ENCODE assay signal across 19 cellular contexts in the genomic region with DNA sequence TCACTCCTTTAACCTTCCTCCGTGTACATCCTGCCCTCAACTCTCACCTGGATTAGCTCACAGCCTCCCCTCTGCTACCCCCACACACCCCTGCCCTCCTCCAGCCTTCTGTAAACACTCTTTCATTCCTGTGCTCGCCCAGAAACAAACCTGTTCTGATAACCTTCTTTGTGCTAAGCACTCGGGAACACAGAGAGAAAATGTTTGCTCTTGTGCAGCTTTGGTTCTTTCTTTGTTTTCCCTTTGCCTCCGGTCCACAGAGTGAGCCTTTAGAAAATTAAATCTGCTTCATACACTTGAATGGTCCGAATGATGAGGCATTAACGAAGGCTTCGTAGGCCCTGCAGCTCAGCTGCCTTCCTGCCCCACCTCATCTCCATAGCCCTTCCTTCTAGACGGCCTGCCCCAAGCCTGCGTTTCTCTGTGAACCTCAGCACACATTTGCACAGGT. TPM values are rescaled to one million over a fixed set of nuclear protein-coding genes. Genes with fewer than 3 reads are reported as not detected.
DNase-seq lines count a peak whose midpoint lies in the region; ATAC-seq and TF ChIP-seq lines count a peak whose summit lies in the region.
"Had no signal": no experiment of that assay in that cellular context is flagged by ENCODE, and none has a peak within 500 bp of the region (broad histone marks: within the 10 kb centered on the region; RNA-seq: fewer than 3 reads in every experiment).

No MANE protein-coding gene starts in this region.

- H3K36me3 ChIP-seq in mammary epithelial cell (ENCODE audit: insufficient read depth, low read length) (no peaks in the 10 kb centered on the region), colonic mucosa (no peaks in the 10 kb centered on the region), mucosa of stomach (ENCODE audit: control insufficient read depth, insufficient read depth, low read length) (no peaks in the 10 kb centered on the region)
- H3K36me3 ChIP-seq: adrenal gland, uterus had no signal

- no peaks in the 10 kb centered on the region for H3K4me1 Mint-ChIP-seq in MCF 10A (ENCODE audit: insufficient read depth, unreplicated experiment)

- H3K4me1 ChIP-seq in mammary epithelial cell (ENCODE audit: insufficient read depth, low read length) = no peaks in the 10 kb centered on the region
- H3K4me1 ChIP-seq in colonic mucosa = no peaks in the 10 kb centered on the region
- peaks cover 41% of the 10 kb centered on the region for H3K4me1 ChIP-seq in mucosa of stomach (ENCODE audit: control insufficient read depth, insufficient read depth, low read length)
- H3K4me1 ChIP-seq: adrenal gland, uterus had no signal

- H3K9ac ChIP-seq in mammary epithelial cell (ENCODE audit: insufficient read depth, low read length) (no peak overlapping the region), colonic mucosa (ENCODE audit: low read depth in 2 of 2, low read length in 2 of 2) (peak overlapping the region in 1 of 2 donors; percentile 40), mucosa of stomach (ENCODE audit: low read length) (peak overlapping the region; percentile 71)
- H3K9ac ChIP-seq: GM23248, SK-N-SH had no signal

- POLR2A ChIA-PET in MCF 10A (lab: Yijun Ruan, JAX) = no interaction called here

- CTCF ChIA-PET in mammary epithelial cell (lab: Charles Lee; ENCODE audit: low non-redundant PET) = no interaction called here
- CTCF ChIA-PET in MCF 10A (lab: Yijun Ruan, JAX) = interaction anchor here (0.6 to 3.1 kb wide), 4 partner anchors 9 to 169 kb away, joined by 3 to 12 read pairs (median 3); no protein-coding TSS in a partner anchor

- H4K20me1 ChIP-seq in mammary epithelial cell (ENCODE audit: insufficient read depth, low read length) = no peaks in the 10 kb centered on the region

- peaks cover 12% of the 10 kb centered on the region for H3K9me3 Mint-ChIP-seq in MCF 10A (ENCODE audit: unreplicated experiment)

- no peak overlapping the region for H3K4me2 ChIP-seq in mammary epithelial cell (ENCODE audit: insufficient read depth, low read depth, low read length)
- H3K4me2 ChIP-seq: SK-N-SH had no signal

- peak overlapping the region; percentile 67 for H2AFZ ChIP-seq in mammary epithelial cell (ENCODE audit: low read depth, low read length)
- H2AFZ ChIP-seq: GM23248 had no signal

- no peak overlapping the region for H3K27ac Mint-ChIP-seq in MCF 10A (ENCODE audit: low read depth, unreplicated experiment)
- H3K27ac Mint-ChIP-seq: activated T-cell treated with anti-CD3 and anti-CD28 coated beads, Interleukin-2, amount 50 U/mL, for 72 hours had no signal

- H3K27me3 Mint-ChIP-seq in MCF 10A (ENCODE audit: insufficient read depth, unreplicated experiment) = no peaks in the 10 kb centered on the region

- H3K27me3 ChIP-seq in mammary epithelial cell (ENCODE audit: insufficient read depth, low read length) (no peaks in the 10 kb centered on the region), colonic mucosa (no peaks in the 10 kb centered on the region), mucosa of stomach (ENCODE audit: control insufficient read depth, insufficient read depth, low read length) (no peaks in the 10 kb centered on the region)
- H3K27me3 ChIP-seq: adrenal gland, uterus had no signal

- DNase-seq in mammary epithelial cell (no peak), MCF 10A (ENCODE audit: unreplicated experiment) (no peak), colonic mucosa (peak; percentile 25), ureter (ENCODE audit: low spot score) (peak; percentile 76), NCI-H1105 (lab: John Stamatoyannopoulos, UW) (no peak)
- DNase-seq: activated CD4-positive, alpha-beta T cell treated with anti-CD3 and anti-CD28 coated beads, Interleukin-2, amount 50 U/mL, for 48 hours; activated T-cell treated with anti-CD3 and anti-CD28 coated beads, Interleukin-2, amount 50 U/mL, for 72 hours; adrenal gland; GM23248; MV-4-11; NCI-H446; occipital lobe; SK-N-SH; uterus had no signal

- in situ Hi-C loops in mammary epithelial cell (cut with MboI; ENCODE audit: low sequenced_read_pairs in 2 of 2) = no loop called here

- H3K36me3 Mint-ChIP-seq in MCF 10A (ENCODE audit: insufficient read depth, unreplicated experiment) = no peaks in the 10 kb centered on the region

- no peak for TF ChIP-seq CTCF in mammary epithelial cell (conservative IDR thresholded peaks at IDR 0.05 in 1 of 2, IDR thresholded peaks at IDR 0.05 in 1 of 2; ENCODE audit: extremely low read depth in 1 of 2, insufficient read depth in 1 of 2, low read depth in 1 of 2, low read length in 2 of 2)
- TF ChIP-seq CTCF in MCF 10A (IDR thresholded peaks at IDR 0.05; ENCODE audit: unreplicated experiment) = no peak
- TF ChIP-seq CTCF in colonic mucosa (IDR thresholded peaks at IDR 0.05) = no peak

- no peak overlapping the region for H3K27ac ChIP-seq in mammary epithelial cell (ENCODE audit: insufficient read depth, low read depth, low read length)
- no peak overlapping the region for H3K27ac ChIP-seq in colonic mucosa
- H3K27ac ChIP-seq: adrenal gland, GM23248, skin epidermis, uterus had no signal

- H3K4me3 Mint-ChIP-seq in MCF 10A (ENCODE audit: unreplicated experiment) = no peak overlapping the region
- H3K4me3 Mint-ChIP-seq: activated T-cell treated with anti-CD3 and anti-CD28 coated beads, Interleukin-2, amount 50 U/mL, for 72 hours had no signal

- H3K4me3 ChIP-seq in mammary epithelial cell (replicated peaks in 1 of 3; ENCODE audit: insufficient read depth in 1 of 3, low read depth in 2 of 3, low read length in 3 of 3) (no peak overlapping the region), colonic mucosa (no peak overlapping the region), mucosa of stomach (ENCODE audit: low read length) (no peak overlapping the region)
- H3K4me3 ChIP-seq: adrenal gland, GM23248, skin epidermis, uterus had no signal

- WGBS in mammary epithelial cell (ENCODE audit: low coverage, missing lambda C conversion rate) = 75% methylated on average over 4 of the region's 9 CpGs

- dilution Hi-C loops in mammary epithelial cell (cut with HindIII; ENCODE audit: low sequenced_read_pairs) = no loop called here

- intact Hi-C loops in mammary epithelial cell (cut with micrococcal nuclease) (no loop called here), MCF 10A (cut with micrococcal nuclease) (no loop called here), colonic mucosa (cut with DNase I) (loop anchor here (10.0 kb wide), 1 partner anchor 521 kb away; no protein-coding TSS in a partner anchor)

- no peak for ATAC-seq in esophagus mucosa
- ATAC-seq in HG02678 (IDR thresholded peaks at IDR 0.05; ENCODE audit: unreplicated experiment) = no peak
- ATAC-seq: activated T-cell treated with anti-CD3 and anti-CD28 coated beads, Interleukin-2, amount 50 U/mL, for 72 hours; Panc1 had no signal

- BruUV-seq in mammary epithelial cell (replicated peaks; lab: Mats Ljungman, UMichigan) = no TSS peak
- BruUV-seq in MCF 10A (replicated peaks; lab: Mats Ljungman, UMichigan) = no TSS peak

- H3K9me3 ChIP-seq in mammary epithelial cell (replicated peaks; ENCODE audit: insufficient read depth, low read length) (no peaks in the 10 kb centered on the region), colonic mucosa (no peaks in the 10 kb centered on the region), mucosa of stomach (ENCODE audit: control insufficient read depth, low read length) (no peaks in the 10 kb centered on the region)
- H3K9me3 ChIP-seq: SK-N-SH, uterus had no signal

- H3K79me2 ChIP-seq in mammary epithelial cell (ENCODE audit: insufficient read depth, low read length) = no peaks in the 10 kb centered on the region

RNA-seq across cellular contexts. Expression of gene ZDHHC20, which starts 6.6 kb away (rescaled TPM):
- total RNA-seq in mammary epithelial cell (10 to 100 TPM; 53.7 to 68.3 TPM), MCF 10A (2022) (33.5 and 42.2 TPM in 2 replicates), colonic mucosa (100 to 1,000 TPM in 1 of 2 donors, 10 to 100 TPM in 1; 74.0 to 111 TPM), ureter (95.6 TPM), esophagus mucosa (61.0 TPM)
- polyA plus RNA-seq in mammary epithelial cell = 24.1 TPM
- polyA minus RNA-seq in mammary epithelial cell = 58.4 TPM

Comparison
In these comparisons a context has a peak if more than half of its experiments do, and no peak if none do; other contexts are left out.
1. DNase-seq: peak in colonic mucosa (single experiment) and ureter (single experiment); none in mammary epithelial cell (single experiment), MCF 10A (single experiment) and NCI-H1105 (single experiment).